8 cellular contexts compared by ENCODE assay signal in genomic region chr9:22008662-22009562, GRCh38. TPM values are rescaled to one million over a fixed set of nuclear protein-coding genes. Genes with fewer than 3 reads are reported as not detected.
DNase-seq lines count a peak whose midpoint lies in the region; ATAC-seq lines count a peak whose summit lies in the region.

TSS of gene CDKN2B (minus strand) at chr9:22009305. CDS start at chr9:22008953, 352 bp downstream.

- in situ Hi-C loops in endometrial microvascular endothelial cells (cut with HindIII; ENCODE audit: inconsistent ontology term, low pct_unique_long_range_greater_than_20kb, low sequenced_read_pairs), result no loop called here

- no peak within 1 kb of the TSS for H4K5ac ChIP-seq in mesendoderm (ENCODE audit: low read length)

- no peaks in the 10 kb centered on the region for H3K79me1 ChIP-seq in mesendoderm (ENCODE audit: low read length)

- H3K9me3 Mint-ChIP-seq in activated CD8-positive, alpha-beta T cell treated with anti-CD3 and anti-CD28 coated beads, Interleukin-2, amount 10 ng/mL, durations not matched to agents 7 days and 5 days (ENCODE audit: insufficient read depth), result no peaks in the 10 kb centered on the region

- H2BK120ac ChIP-seq in mesendoderm (ENCODE audit: low read depth, low read length), result no peak within 1 kb of the TSS

- WGBS in mesendoderm (ENCODE audit: extremely low coverage, insufficient coverage, low lambda C conversion rate), result no CpG with 5 or more reads among the region's 91 CpGs

- peaks cover 37% of the 10 kb centered on the region for H3K4me1 Mint-ChIP-seq in activated CD8-positive, alpha-beta T cell treated with anti-CD3 and anti-CD28 coated beads, Interleukin-2, amount 10 ng/mL, durations not matched to agents 7 days and 5 days (ENCODE audit: low read depth)

- H3K27ac ChIP-seq in mesendoderm (ENCODE audit: low read depth, low read length), result peak within 1 kb of the TSS; percentile 58

- H3K23ac ChIP-seq in mesendoderm (ENCODE audit: low read length), result no peak within 1 kb of the TSS

- H3K9ac ChIP-seq in mesendoderm (ENCODE audit: low read length), result peak within 1 kb of the TSS; percentile 56

- peak within 1 kb of the TSS; percentile 82 for H3K4me3 Mint-ChIP-seq in activated CD8-positive, alpha-beta T cell treated with anti-CD3 and anti-CD28 coated beads, Interleukin-2, amount 10 ng/mL, durations not matched to agents 7 days and 5 days

- peak; percentile 93 for ATAC-seq in GM18907 (IDR thresholded peaks at IDR 0.05; ENCODE audit: unreplicated experiment)
- peak; percentile 94 for ATAC-seq in HG03108 (IDR thresholded peaks at IDR 0.05; ENCODE audit: unreplicated experiment)
- peak; percentile 84 for ATAC-seq in activated CD8-positive, alpha-beta T cell treated with anti-CD3 and anti-CD28 coated beads, Interleukin-2, amount 10 ng/mL, durations not matched to agents 7 days and 5 days

- H3K79me2 ChIP-seq in mesendoderm (ENCODE audit: control insufficient read depth, insufficient read depth, low read length), result no peaks in the 10 kb centered on the region

- H3K18ac ChIP-seq in mesendoderm (ENCODE audit: low read length), result peak within 1 kb of the TSS; percentile 7

- H3K27me3 ChIP-seq in mesendoderm (ENCODE audit: insufficient read depth, low read length, poor library complexity), result peaks cover 10% of the 10 kb centered on the region

- H3K4me2 ChIP-seq in mesendoderm (ENCODE audit: low read length), result peak within 1 kb of the TSS; percentile 96

- POLR2A ChIA-PET in activated CD8-positive, alpha-beta T cell treated with anti-CD3 and anti-CD28 coated beads, Interleukin-2, amount 10 ng/mL, durations not matched to agents 7 days and 5 days (lab: Charles Lee), result no interaction called here

- no peak within 1 kb of the TSS for H2BK5ac ChIP-seq in mesendoderm (ENCODE audit: low read length)

- peaks cover 26% of the 10 kb centered on the region for H3K36me3 Mint-ChIP-seq in activated CD8-positive, alpha-beta T cell treated with anti-CD3 and anti-CD28 coated beads, Interleukin-2, amount 10 ng/mL, durations not matched to agents 7 days and 5 days (ENCODE audit: low read depth)

- no peaks in the 10 kb centered on the region for H3K36me3 ChIP-seq in mesendoderm (ENCODE audit: control insufficient read depth, insufficient read depth, low read length)

- no peak within 1 kb of the TSS for H4K8ac ChIP-seq in mesendoderm (ENCODE audit: low read depth, low read length)

- no peak within 1 kb of the TSS for H3K27ac Mint-ChIP-seq in activated CD8-positive, alpha-beta T cell treated with anti-CD3 and anti-CD28 coated beads, Interleukin-2, amount 10 ng/mL, durations not matched to agents 7 days and 5 days

- peak; percentile 100 for DNase-seq in AG08395 (ENCODE audit: low spot score)
- DNase-seq in NCI-H446 (lab: John Stamatoyannopoulos, UW), result peak; percentile 95 to 99
- DNase-seq in activated CD8-positive, alpha-beta T cell treated with anti-CD3 and anti-CD28 coated beads, Interleukin-2, amount 10 ng/mL, durations not matched to agents 7 days and 5 days, result peak; percentile 76
- DNase-seq in mesendoderm, result peak; percentile 96
- DNase-seq in stimulated activated CD8-positive, alpha-beta memory T cell treated with anti-CD3 and anti-CD28 coated beads, Interleukin-4, amount 100 ng/mL, for 24 hours (ENCODE audit: low read depth), result peak; percentile 66

- peak within 1 kb of the TSS; percentile 64 for H3K4me3 ChIP-seq in mesendoderm (ENCODE audit: low read length)

- H3K4me1 ChIP-seq in mesendoderm (ENCODE audit: control insufficient read depth, low read depth, low read length), result peaks cover 2% of the 10 kb centered on the region

- H2AK5ac ChIP-seq in mesendoderm (ENCODE audit: low read length), result no peak within 1 kb of the TSS

- CTCF ChIA-PET in activated CD8-positive, alpha-beta T cell treated with anti-CD3 and anti-CD28 coated beads, Interleukin-2, amount 10 ng/mL, durations not matched to agents 7 days and 5 days (lab: Charles Lee), result interaction anchor here (0.6 to 5.7 kb wide), 64 partner anchors 10 to 784 kb away, joined by 3 to 95 read pairs (median 4); partner anchors contain the start of genes CDKN2A and CDKN2B-AS1

- peaks cover 56% of the 10 kb centered on the region for H3K27me3 Mint-ChIP-seq in activated CD8-positive, alpha-beta T cell treated with anti-CD3 and anti-CD28 coated beads, Interleukin-2, amount 10 ng/mL, durations not matched to agents 7 days and 5 days (ENCODE audit: low read depth)

- no peak within 1 kb of the TSS for H3K4ac ChIP-seq in mesendoderm (ENCODE audit: low read depth, low read length)

- peak within 1 kb of the TSS; percentile 85 for H3K56ac ChIP-seq in mesendoderm (ENCODE audit: low read length)

- H2BK15ac ChIP-seq in mesendoderm (replicated peaks; ENCODE audit: low read depth), result no peak within 1 kb of the TSS

RNA-seq across cellular contexts. Expression of gene CDKN2B, which starts in this region (rescaled TPM):
- 1 to 10 TPM; 2.3 to 3.1 TPM for total RNA-seq in activated CD8-positive, alpha-beta T cell treated with anti-CD3 and anti-CD28 coated beads, Interleukin-2, amount 10 ng/mL, durations not matched to agents 7 days and 5 days
- total RNA-seq in endometrial microvascular endothelial cells (ENCODE audit: inconsistent ontology term), result 19.5 TPM
- 1.0 TPM for polyA plus RNA-seq in mesendoderm (2013, experiment 1 of 2)
- 1.3 TPM for polyA plus RNA-seq in mesendoderm (2013, experiment 2 of 2)

Comparison
In these comparisons a context has a peak if more than half of its experiments do, and no peak if none do; other contexts are left out.
1. Peak in every context shown above with its lines: DNase-seq, ATAC-seq, H3K4me3 ChIP-seq and H3K27ac ChIP-seq.